19 cellular contexts compared by ENCODE assay signal in genomic region chr6:71332012-71332411, GRCh38.
"Had no signal": no experiment of that assay in that cellular context is flagged by ENCODE, and none has a peak within 500 bp of the region (broad histone marks: within the 10 kb centered on the region; RNA-seq: fewer than 3 reads in every experiment).

No MANE protein-coding gene starts in this region.

- H3K36me3 Mint-ChIP-seq: activated naive CD8-positive, alpha-beta T cell treated with anti-CD3 and anti-CD28 coated beads, Interleukin-2, amount 10 ng/mL, durations not matched to agents 7 days and 5 days; stimulated activated effector memory CD8-positive, alpha-beta T cell treated with anti-CD3 and anti-CD28 coated beads, Interleukin-12 subunit alpha, Interleukin-12 subunit beta, amount 100 ng/mL, for 72 hours had no signal

- H3K4me1 Mint-ChIP-seq: stimulated activated effector memory CD8-positive, alpha-beta T cell treated with anti-CD3 and anti-CD28 coated beads, Interleukin-12 subunit alpha, Interleukin-12 subunit beta, amount 100 ng/mL, for 72 hours had no signal

- H3K27ac Mint-ChIP-seq: activated CD4-positive, alpha-beta T cell treated with anti-CD3 and anti-CD28 coated beads, Interleukin-2, amount 10 ng/mL, durations not matched to agents 24 days and 14 days; activated CD8-positive, alpha-beta T cell treated with anti-CD3 and anti-CD28 coated beads, Interleukin-2, amount 10 ng/mL, durations not matched to agents 7 days and 5 days; activated naive CD8-positive, alpha-beta T cell treated with anti-CD3 and anti-CD28 coated beads, Interleukin-2, amount 10 ng/mL, durations not matched to agents 7 days and 5 days; activated T-cell treated with anti-CD3 and anti-CD28 coated beads, Interleukin-2, amount 50 U/mL, for 24 hours; activated T-helper 2 cell treated with anti-CD3 and anti-CD28 coated beads, Interferon-gamma antibody, Interleukin-2, Interleukin-4, amounts not matched to agents 10 μg/mL and 5 μg/mL and 100 μg/mL, durations not matched to agents 14 hours and 24 hours and 36 hours; stimulated activated effector memory CD8-positive, alpha-beta T cell treated with anti-CD3 and anti-CD28 coated beads, Interleukin-12 subunit alpha, Interleukin-12 subunit beta, amount 100 ng/mL, for 72 hours had no signal

- ATAC-seq: activated CD8-positive, alpha-beta T cell treated with anti-CD3 and anti-CD28 coated beads, Interleukin-2, amount 10 ng/mL, durations not matched to agents 7 days and 5 days; left ventricle myocardium superior; stimulated activated effector memory CD8-positive, alpha-beta T cell treated with anti-CD3 and anti-CD28 coated beads, Interleukin-12 subunit alpha, Interleukin-12 subunit beta, amount 100 ng/mL, for 72 hours had no signal

- H3K9me3 Mint-ChIP-seq: activated CD4-positive, alpha-beta T cell treated with anti-CD3 and anti-CD28 coated beads, Interleukin-2, amount 10 ng/mL, durations not matched to agents 24 days and 14 days; activated naive CD8-positive, alpha-beta T cell treated with anti-CD3 and anti-CD28 coated beads, Interleukin-2, amount 10 ng/mL, durations not matched to agents 7 days and 5 days; activated T-cell treated with anti-CD3 and anti-CD28 coated beads, Interleukin-2, amount 50 U/mL, for 24 hours; activated T-helper 2 cell treated with anti-CD3 and anti-CD28 coated beads, Interferon-gamma antibody, Interleukin-2, Interleukin-4, amounts not matched to agents 10 μg/mL and 5 μg/mL and 100 μg/mL, durations not matched to agents 14 hours and 24 hours and 36 hours; stimulated activated effector memory CD8-positive, alpha-beta T cell treated with anti-CD3 and anti-CD28 coated beads, Interleukin-12 subunit alpha, Interleukin-12 subunit beta, amount 100 ng/mL, for 72 hours had no signal

- H3K4me3 Mint-ChIP-seq: activated CD4-positive, alpha-beta T cell treated with anti-CD3 and anti-CD28 coated beads, Interleukin-2, amount 10 ng/mL, durations not matched to agents 24 days and 14 days; activated CD8-positive, alpha-beta T cell treated with anti-CD3 and anti-CD28 coated beads, Interleukin-2, amount 10 ng/mL, durations not matched to agents 7 days and 5 days; activated naive CD8-positive, alpha-beta T cell treated with anti-CD3 and anti-CD28 coated beads, Interleukin-2, amount 10 ng/mL, durations not matched to agents 7 days and 5 days; activated T-cell treated with anti-CD3 and anti-CD28 coated beads, Interleukin-2, amount 50 U/mL, for 24 hours; stimulated activated effector memory CD8-positive, alpha-beta T cell treated with anti-CD3 and anti-CD28 coated beads, Interleukin-12 subunit alpha, Interleukin-12 subunit beta, amount 100 ng/mL, for 72 hours had no signal

- H3K27me3 Mint-ChIP-seq: activated CD4-positive, alpha-beta T cell treated with anti-CD3 and anti-CD28 coated beads, Interleukin-2, amount 10 ng/mL, durations not matched to agents 24 days and 14 days had no signal

- DNase-seq: activated CD4-positive, alpha-beta T cell treated with anti-CD3 and anti-CD28 coated beads, Interleukin-2, amount 10 ng/mL, durations not matched to agents 24 days and 14 days; activated CD8-positive, alpha-beta T cell treated with anti-CD3 and anti-CD28 coated beads, Interleukin-2, amount 10 ng/mL, durations not matched to agents 7 days and 5 days; activated naive CD4-positive, alpha-beta T cell treated with Interleukin-2 at 50 U/mL for 16 hours; activated naive CD8-positive, alpha-beta T cell treated with anti-CD3 and anti-CD28 coated beads, Interleukin-2, amount 10 ng/mL, durations not matched to agents 7 days and 5 days; activated T-cell treated with anti-CD3 and anti-CD28 coated beads, Interleukin-2, amount 50 U/mL, for 24 hours; anterior cingulate cortex; brain microvascular endothelial cell; central memory CD4-positive, alpha-beta T cell; dorsolateral prefrontal cortex; head of caudate nucleus; left ventricle myocardium superior; occipital lobe; posterior cingulate gyrus; sigmoid colon; stimulated activated CD4-positive, alpha-beta T cell treated with anti-CD3 and anti-CD28 coated beads, Interleukin-4, amount 100 ng/mL, for 24 hours; stomach; trophoblast cell had no signal
